In genomic region chr19:13151605-13152355, GRCh38 we compare ENCODE assay signal across 8 cellular contexts. TPM values are rescaled to one million over a fixed set of nuclear protein-coding genes. Genes with fewer than 3 reads are reported as not detected.
A peak's percentile ranks its signal among the peaks of the same experiment; 100 is the strongest.
DNase-seq lines count a peak whose midpoint lies in the region; ATAC-seq lines count a peak whose summit lies in the region.

No MANE protein-coding gene starts in this region.

- peak; percentile 42 for ATAC-seq in GM19025 (IDR thresholded peaks at IDR 0.05; ENCODE audit: low read depth, unreplicated experiment)
- ATAC-seq in HG03439 (IDR thresholded peaks at IDR 0.05; ENCODE audit: unreplicated experiment) = peak; percentile 40
- peak; percentile 47 for ATAC-seq in activated CD4-positive, alpha-beta T cell treated with anti-CD3 and anti-CD28 coated beads for 36 hours

- no peaks in the 10 kb centered on the region for H3K27me3 Mint-ChIP-seq in activated CD4-positive, alpha-beta T cell treated with anti-CD3 and anti-CD28 coated beads for 36 hours

- peak; percentile 97 for DNase-seq in AG08395 (ENCODE audit: low spot score)
- DNase-seq in NCI-H524 (lab: John Stamatoyannopoulos, UW) = peak; percentile 98
- DNase-seq in activated CD4-positive, alpha-beta T cell treated with anti-CD3 and anti-CD28 coated beads for 36 hours = peak; percentile 98
- peak; percentile 97 for DNase-seq in cerebellum (ENCODE audit: low spot score)
- DNase-seq in kidney glomerular epithelial cell (lab: John Stamatoyannopoulos, UW) = peak; percentile 90
- DNase-seq in stimulated activated CD4-positive, alpha-beta T cell treated with anti-CD3 and anti-CD28 coated beads, Interleukin-15, amount 100 ng/mL, for 24 hours = peak; percentile 96

- H3K9me3 Mint-ChIP-seq in activated CD4-positive, alpha-beta T cell treated with anti-CD3 and anti-CD28 coated beads for 36 hours (ENCODE audit: low read depth) = no peaks in the 10 kb centered on the region

- CTCF ChIA-PET in activated CD4-positive, alpha-beta T cell treated with anti-CD3 and anti-CD28 coated beads for 36 hours (lab: Charles Lee) = interaction anchor here (0.7 to 1.9 kb wide), 12 partner anchors 11 to 360 kb away, joined by 3 to 11 read pairs (median 4); partner anchors contain the start of genes JUNB and NACC1

- peak overlapping the region; percentile 100 for H3K27ac Mint-ChIP-seq in activated CD4-positive, alpha-beta T cell treated with anti-CD3 and anti-CD28 coated beads for 36 hours

- intact Hi-C loops in activated CD4-positive, alpha-beta T cell treated with anti-CD3 and anti-CD28 coated beads for 36 hours (cut with DNase I, micrococcal nuclease) = loop anchor here (1.0 to 10.0 kb wide), 21 partner anchors 19 to 1373 kb away; partner anchors contain the start of genes ASF1B (in 1 of the 2), CALR (in 1 of the 2), JUNB (in 1 of the 2) and NACC1 (in 1 of the 2)

- H3K4me3 Mint-ChIP-seq in activated CD4-positive, alpha-beta T cell treated with anti-CD3 and anti-CD28 coated beads for 36 hours = peak overlapping the region; percentile 87

- peaks cover 37% of the 10 kb centered on the region for H3K36me3 Mint-ChIP-seq in activated CD4-positive, alpha-beta T cell treated with anti-CD3 and anti-CD28 coated beads for 36 hours (ENCODE audit: low read depth)

- H3K4me1 Mint-ChIP-seq in activated CD4-positive, alpha-beta T cell treated with anti-CD3 and anti-CD28 coated beads for 36 hours = peaks cover 28% of the 10 kb centered on the region

- POLR2A ChIA-PET in activated CD4-positive, alpha-beta T cell treated with anti-CD3 and anti-CD28 coated beads for 36 hours (lab: Charles Lee) = interaction anchor here (0.8 to 2.1 kb wide), 10 partner anchors 12 to 1263 kb away, joined by 3 to 18 read pairs (median 6); partner anchors contain the start of genes JUNB and NACC1

RNA-seq across cellular contexts. Expression of gene IER2, which starts 1.6 kb away (rescaled TPM):
- 100 to 1,000 TPM; 109 to 118 TPM for total RNA-seq in activated CD4-positive, alpha-beta T cell treated with anti-CD3 and anti-CD28 coated beads for 36 hours
- 10.3 TPM for total RNA-seq in cerebellum

RNA-seq across cellular contexts. Expression of gene STX10, which starts 1.6 kb away (rescaled TPM):
- 10 to 100 TPM; 64.8 to 71.4 TPM for total RNA-seq in activated CD4-positive, alpha-beta T cell treated with anti-CD3 and anti-CD28 coated beads for 36 hours
- total RNA-seq in cerebellum = 19.7 TPM

RNA-seq across cellular contexts. Expression of gene NACC1, which starts 33.7 kb away (rescaled TPM):
- total RNA-seq in activated CD4-positive, alpha-beta T cell treated with anti-CD3 and anti-CD28 coated beads for 36 hours = 10 to 100 TPM; 77.5 to 84.5 TPM
- 10.5 TPM for total RNA-seq in cerebellum

RNA-seq across cellular contexts. Expression of gene TRMT1, which starts 35.2 kb away (rescaled TPM):
- total RNA-seq in activated CD4-positive, alpha-beta T cell treated with anti-CD3 and anti-CD28 coated beads for 36 hours = 10 to 100 TPM; 73.0 to 96.1 TPM
- total RNA-seq in cerebellum = 14.1 TPM

RNA-seq across cellular contexts. Expression of gene LYL1, which starts 49.1 kb away (rescaled TPM):
- total RNA-seq in activated CD4-positive, alpha-beta T cell treated with anti-CD3 and anti-CD28 coated beads for 36 hours = 1 to 10 TPM; 2.0 to 2.5 TPM
- 3.1 TPM for total RNA-seq in cerebellum

Comparison
In these comparisons a context has a peak if more than half of its experiments do, and no peak if none do; other contexts are left out.
1. Peak in every context shown above with its lines: DNase-seq and ATAC-seq.